18 cellular contexts compared by ENCODE assay signal in the genomic region with DNA sequence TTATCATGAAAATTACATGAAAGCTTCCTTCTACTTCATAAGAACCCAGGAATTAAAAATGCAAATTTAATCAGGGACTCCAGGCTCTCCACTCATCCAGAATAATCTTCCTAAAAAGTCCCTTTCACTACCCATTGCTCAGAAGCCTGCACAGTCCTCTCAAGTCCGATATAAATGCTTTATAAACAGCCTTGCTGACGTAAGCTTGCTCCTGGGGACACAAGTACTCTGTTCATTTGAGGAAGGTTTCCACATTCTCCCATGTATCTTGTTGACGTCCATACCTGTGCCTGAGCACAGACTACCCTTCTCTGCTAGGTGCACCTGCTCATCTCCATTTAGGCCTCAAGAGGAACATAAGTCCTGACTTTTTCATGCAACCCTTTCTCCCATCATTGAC. TPM values are rescaled to one million over a fixed set of nuclear protein-coding genes. Genes with fewer than 3 reads are reported as not detected.
"Had no signal": no experiment of that assay in that cellular context is flagged by ENCODE, and none has a peak within 500 bp of the region (broad histone marks: within the 10 kb centered on the region; RNA-seq: fewer than 3 reads in every experiment).

No MANE protein-coding gene starts in this region.

- H3K27me3 Mint-ChIP-seq: activated CD4-positive, alpha-beta T cell treated with anti-CD3 and anti-CD28 coated beads, Interleukin-2, amount 10 ng/mL, durations not matched to agents 7 days and 5 days; activated T-cell treated with anti-CD3 and anti-CD28 coated beads, Interleukin-2, amount 50 U/mL, for 24 hours; brain; natural killer cell treated with Interleukin-12 subunit alpha and Interleukin-12 subunit beta and Interleukin-15 and Interleukin-18, amount 100 ng/mL, for 72 hours; stimulated activated memory B cell treated with anti-CD40 and anti-IgM and Interleukin-4, amounts not matched to agents 10 μg/mL and 1 μg/mL and 100 μg/mL, for 72 hours; T-cell had no signal

- H3K36me3 ChIP-seq: gastroesophageal sphincter had no signal

- H3K27ac Mint-ChIP-seq: activated CD4-positive, alpha-beta T cell treated with anti-CD3 and anti-CD28 coated beads, Interleukin-2, amount 10 ng/mL, durations not matched to agents 7 days and 5 days; activated CD8-positive, alpha-beta T cell treated with anti-CD3 and anti-CD28 coated beads, Interleukin-2, amount 10 ng/mL, durations not matched to agents 7 days and 5 days; activated naive CD4-positive, alpha-beta T cell treated with anti-CD3 and anti-CD28 coated beads for 36 hours; activated T-cell treated with anti-CD3 and anti-CD28 coated beads, Interleukin-2, amount 50 U/mL, for 24 hours; brain; natural killer cell treated with Interleukin-12 subunit alpha and Interleukin-12 subunit beta and Interleukin-15 and Interleukin-18, amount 100 ng/mL, for 72 hours; progenitor cell of endocrine pancreas; stimulated activated memory B cell treated with anti-CD40 and anti-IgM and Interleukin-4, amounts not matched to agents 10 μg/mL and 1 μg/mL and 100 μg/mL, for 72 hours; T-cell had no signal

- H3K27me3 ChIP-seq: gastroesophageal sphincter had no signal

- H3K4me3 Mint-ChIP-seq: activated CD4-positive, alpha-beta T cell treated with anti-CD3 and anti-CD28 coated beads, Interleukin-2, amount 10 ng/mL, durations not matched to agents 7 days and 5 days; activated CD8-positive, alpha-beta T cell treated with anti-CD3 and anti-CD28 coated beads, Interleukin-2, amount 10 ng/mL, durations not matched to agents 7 days and 5 days; activated naive CD4-positive, alpha-beta T cell treated with anti-CD3 and anti-CD28 coated beads for 36 hours; activated T-cell treated with anti-CD3 and anti-CD28 coated beads, Interleukin-2, amount 50 U/mL, for 24 hours; brain; mesothelial cell of epicardium; natural killer cell treated with Interleukin-12 subunit alpha and Interleukin-12 subunit beta and Interleukin-15 and Interleukin-18, amount 100 ng/mL, for 72 hours; stimulated activated memory B cell treated with anti-CD40 and anti-IgM and Interleukin-4, amounts not matched to agents 10 μg/mL and 1 μg/mL and 100 μg/mL, for 72 hours; T-cell had no signal

- H3K36me3 Mint-ChIP-seq: brain; mesothelial cell of epicardium; natural killer cell treated with Interleukin-12 subunit alpha and Interleukin-12 subunit beta and Interleukin-15 and Interleukin-18, amount 100 ng/mL, for 72 hours; stimulated activated memory B cell treated with anti-CD40 and anti-IgM and Interleukin-4, amounts not matched to agents 10 μg/mL and 1 μg/mL and 100 μg/mL, for 72 hours; T-cell had no signal

- H3K9me3 ChIP-seq: gastroesophageal sphincter had no signal

- DNase-seq: activated CD4-positive, alpha-beta T cell treated with anti-CD3 and anti-CD28 coated beads, Interleukin-2, amount 10 ng/mL, durations not matched to agents 7 days and 5 days; activated CD8-positive, alpha-beta T cell treated with anti-CD3 and anti-CD28 coated beads, Interleukin-2, amount 10 ng/mL, durations not matched to agents 7 days and 5 days; activated naive CD4-positive, alpha-beta T cell treated with anti-CD3 and anti-CD28 coated beads for 36 hours; activated T-cell treated with anti-CD3 and anti-CD28 coated beads, Interleukin-2, amount 50 U/mL, for 24 hours; cortex of kidney; effector CD4-positive, alpha-beta T cell; nucleus accumbens; stimulated activated CD4-positive, alpha-beta T cell treated with anti-CD3 and anti-CD28 coated beads, Interleukin-4, amount 100 ng/mL, for 24 hours; T-cell; T-helper 9 cell had no signal

- H3K4me1 Mint-ChIP-seq: activated CD4-positive, alpha-beta T cell treated with anti-CD3 and anti-CD28 coated beads, Interleukin-2, amount 10 ng/mL, durations not matched to agents 7 days and 5 days; stimulated activated memory B cell treated with anti-CD40 and anti-IgM and Interleukin-4, amounts not matched to agents 10 μg/mL and 1 μg/mL and 100 μg/mL, for 72 hours; T-cell had no signal

- H3K4me1 ChIP-seq: gastroesophageal sphincter had no signal

- H3K27ac ChIP-seq: gastroesophageal sphincter, skin epidermis had no signal

- H3K4me3 ChIP-seq: gastroesophageal sphincter, lung, skin epidermis had no signal

- ATAC-seq: activated CD8-positive, alpha-beta T cell treated with anti-CD3 and anti-CD28 coated beads, Interleukin-2, amount 10 ng/mL, durations not matched to agents 7 days and 5 days; gastroesophageal sphincter; natural killer cell treated with Interleukin-12 subunit alpha and Interleukin-12 subunit beta and Interleukin-15 and Interleukin-18, amount 100 ng/mL, for 72 hours; stimulated activated memory B cell treated with anti-CD40 and anti-IgM and Interleukin-4, amounts not matched to agents 10 μg/mL and 1 μg/mL and 100 μg/mL, for 72 hours; T-cell had no signal

- H3K9me3 Mint-ChIP-seq: activated CD4-positive, alpha-beta T cell treated with anti-CD3 and anti-CD28 coated beads, Interleukin-2, amount 10 ng/mL, durations not matched to agents 7 days and 5 days; activated naive CD4-positive, alpha-beta T cell treated with anti-CD3 and anti-CD28 coated beads for 36 hours; activated T-cell treated with anti-CD3 and anti-CD28 coated beads, Interleukin-2, amount 50 U/mL, for 24 hours; brain; mesothelial cell of epicardium; natural killer cell treated with Interleukin-12 subunit alpha and Interleukin-12 subunit beta and Interleukin-15 and Interleukin-18, amount 100 ng/mL, for 72 hours; stimulated activated memory B cell treated with anti-CD40 and anti-IgM and Interleukin-4, amounts not matched to agents 10 μg/mL and 1 μg/mL and 100 μg/mL, for 72 hours; T-cell had no signal

RNA-seq across cellular contexts. Expression of a gene that starts 35.7 kb away (rescaled TPM):
- total RNA-seq: activated CD4-positive, alpha-beta T cell treated with anti-CD3 and anti-CD28 coated beads, Interleukin-2, amount 10 ng/mL, durations not matched to agents 7 days and 5 days; activated CD8-positive, alpha-beta T cell treated with anti-CD3 and anti-CD28 coated beads, Interleukin-2, amount 10 ng/mL, durations not matched to agents 7 days and 5 days had no signal
